Comparison of ENCODE assay signal across 8 cellular contexts in genomic region chr21:32653326-32653901, GRCh38. TPM values are rescaled to one million over a fixed set of nuclear protein-coding genes. Genes with fewer than 3 reads are reported as not detected.
DNase-seq lines count a peak whose midpoint lies in the region; ATAC-seq, FAIRE-seq and TF ChIP-seq lines count a peak whose summit lies in the region.

No MANE protein-coding gene starts in this region.

- no peak overlapping the region for H2AFZ ChIP-seq in IMR-90 (replicated peaks; ENCODE audit: low read length, poor library complexity)

- POLR2A ChIA-PET in IMR-90 (lab: Charles Lee; ENCODE audit: unreplicated experiment): no interaction called here

- dilution Hi-C loops in IMR-90 (cut with HindIII; ENCODE audit: low sequenced_read_pairs, unreplicated experiment): no loop called here

- TF ChIP-seq CTCF in heart right ventricle (IDR thresholded peaks at IDR 0.05) (peak in 8 of 9 donors; percentile 10 to 62 (median 56)), IMR-90 (conservative IDR thresholded peaks at IDR 0.05; ENCODE audit: low read depth, low read length) (peak; percentile 53), esophagus squamous epithelium (IDR thresholded peaks at IDR 0.05) (peak; percentile 9 to 59 (median 39))

- ATAC-seq in heart right ventricle (no peak), Right ventricle myocardium inferior (no peak), IMR-90 (ENCODE audit: low read depth) (peak; percentile 35; the same call in 1 of the 2 replicates), HG02642 (IDR thresholded peaks at IDR 0.05; ENCODE audit: poor library complexity, unreplicated experiment) (no peak), HG02623 (IDR thresholded peaks at IDR 0.05; ENCODE audit: unreplicated experiment) (no peak)

- H3K23ac ChIP-seq in IMR-90 (ENCODE audit: low read depth, low read length): no peak overlapping the region

- FAIRE-seq in small intestine (lab: Jason Lieb, UNC): no peak

- no peaks in the 10 kb centered on the region for H4K20me1 ChIP-seq in IMR-90 (ENCODE audit: insufficient read depth, low read length)

- H3K4ac ChIP-seq in IMR-90 (ENCODE audit: low read depth, low read length): no peak overlapping the region

- H2BK20ac ChIP-seq in IMR-90 (ENCODE audit: low read depth, low read length): no peak overlapping the region

- H3K9ac ChIP-seq in IMR-90 (ENCODE audit: low read depth, low read length): no peak overlapping the region

- peak; percentile 60 for TF ChIP-seq RAD21 in IMR-90 (IDR thresholded peaks at IDR 0.05; ENCODE audit: low read length)

- no peak overlapping the region for H2AK5ac ChIP-seq in IMR-90 (ENCODE audit: low read depth, low read length)

- TF ChIP-seq POLR2A in IMR-90 (IDR thresholded peaks at IDR 0.05; ENCODE audit: low read depth, low read length) (no peak), esophagus squamous epithelium (IDR thresholded peaks at IDR 0.05) (no peak)

- H3K9me3 ChIP-seq in heart right ventricle: no peaks in the 10 kb centered on the region
- H3K9me3 ChIP-seq in IMR-90 (ENCODE audit: control insufficient read depth, insufficient read depth, low read length): no peaks in the 10 kb centered on the region
- no peaks in the 10 kb centered on the region for H3K9me3 ChIP-seq in esophagus squamous epithelium
- no peaks in the 10 kb centered on the region for H3K9me3 ChIP-seq in small intestine (ENCODE audit: control insufficient read depth, low read depth)

- no peak overlapping the region for H2BK15ac ChIP-seq in IMR-90 (ENCODE audit: low read depth, low read length)

- no peak overlapping the region for H2BK120ac ChIP-seq in IMR-90 (ENCODE audit: low read depth, low read length)

- H3K4me3 ChIP-seq in heart right ventricle: no peak overlapping the region
- no peak overlapping the region for H3K4me3 ChIP-seq in IMR-90 (ENCODE audit: insufficient read depth, low read depth, low read length)
- H3K4me3 ChIP-seq in esophagus squamous epithelium: no peak overlapping the region
- H3K4me3 ChIP-seq in small intestine (ENCODE audit: low read depth in 1 of 2, low read length in 2 of 2): no peak overlapping the region

- no peak overlapping the region for H4K8ac ChIP-seq in IMR-90 (ENCODE audit: low read depth in 2 of 2, low read length in 2 of 2)

- H3K14ac ChIP-seq in IMR-90 (replicated peaks; ENCODE audit: low read depth, low read length): no peak overlapping the region

- CTCF ChIA-PET in IMR-90 (lab: Yijun Ruan, JAX): interaction anchor here (0.6 kb wide), 1 partner anchor 213 kb away, joined by 3 read pairs; no protein-coding TSS in a partner anchor

- H3K27ac ChIP-seq in heart right ventricle: no peak overlapping the region
- H3K27ac ChIP-seq in IMR-90 (ENCODE audit: insufficient read depth, low read length): no peak overlapping the region
- no peak overlapping the region for H3K27ac ChIP-seq in esophagus squamous epithelium
- H3K27ac ChIP-seq in small intestine (ENCODE audit: low read depth in 1 of 2, low read length in 1 of 2): no peak overlapping the region

- WGBS in heart right ventricle, 2 donors: 91 to 93% methylated on average over 2 of the region's 2 CpGs
- WGBS in IMR-90 (ENCODE audit: extremely low coverage in 2 of 2, insufficient read length in 1 of 2), 2 experiments: no CpG with 5 or more reads among the region's 2 CpGs
- 86 to 91% methylated on average over 2 of the region's 2 CpGs for WGBS in esophagus squamous epithelium, 2 donors
- 57 to 80% (median 61%) methylated on average over 2 of the region's 2 CpGs for WGBS in small intestine, 3 donors

- no peak overlapping the region for H3K18ac ChIP-seq in IMR-90 (ENCODE audit: low read depth, low read length)

- no peaks in the 10 kb centered on the region for H3K9me1 ChIP-seq in IMR-90 (ENCODE audit: insufficient read depth, low read length)

- BruUV-seq in IMR-90 (replicated peaks; lab: Mats Ljungman, UMichigan): no TSS peak

- DNase-seq in heart right ventricle (no peak), Right ventricle myocardium inferior (ENCODE audit: missing footprints) (no peak), IMR-90 (peak; percentile 10), T-helper 9 cell (peak; percentile 2), esophagus squamous epithelium (lab: John Stamatoyannopoulos, UW) (no peak), small intestine (peak; percentile 68)

- no peak overlapping the region for H2AK9ac ChIP-seq in IMR-90 (replicated peaks; ENCODE audit: low read depth, low read length, poor library complexity)

- no peaks in the 10 kb centered on the region for H3K4me1 ChIP-seq in heart right ventricle
- no peaks in the 10 kb centered on the region for H3K4me1 ChIP-seq in IMR-90 (ENCODE audit: control insufficient read depth, insufficient read depth, low read length)
- no peaks in the 10 kb centered on the region for H3K4me1 ChIP-seq in esophagus squamous epithelium
- H3K4me1 ChIP-seq in small intestine (ENCODE audit: control insufficient read depth in 2 of 2, insufficient read depth in 1 of 2, low read depth in 1 of 2, low read length in 1 of 2): no peaks in the 10 kb centered on the region

- H3K36me3 ChIP-seq in heart right ventricle: peaks cover 0 to 93% (median 13%) of the 10 kb centered on the region in 9 donors
- H3K36me3 ChIP-seq in IMR-90 (ENCODE audit: control insufficient read depth, insufficient read depth, low read length): peaks cover 8% of the 10 kb centered on the region; the same call in 1 of the 2 replicates
- H3K36me3 ChIP-seq in esophagus squamous epithelium: peaks cover 0 to 75% (median 17%) of the 10 kb centered on the region in 3 donors
- H3K36me3 ChIP-seq in small intestine (ENCODE audit: control insufficient read depth in 2 of 2, insufficient read depth in 2 of 2, low read length in 2 of 2): peaks cover 2 to 8% of the 10 kb centered on the region in 2 donors

- no peak overlapping the region for H2BK5ac ChIP-seq in IMR-90 (ENCODE audit: low read depth, low read length, poor library complexity, severe bottlenecking)

- no peak overlapping the region for H4K5ac ChIP-seq in IMR-90 (ENCODE audit: low read depth, low read length)

- in situ Hi-C loops in IMR-90 (cut with MboI; ENCODE audit: low sequenced_read_pairs): loop anchor here (10.0 kb wide), 1 partner anchor 171 kb away; no protein-coding TSS in a partner anchor

- H3K56ac ChIP-seq in IMR-90 (ENCODE audit: extremely low read depth, insufficient read depth, low read length): no peak overlapping the region

- no peak overlapping the region for H3K4me2 ChIP-seq in IMR-90 (ENCODE audit: low read depth, low read length)

- no peak overlapping the region for H4K91ac ChIP-seq in IMR-90 (ENCODE audit: insufficient read depth, low read depth, low read length)

- H3K27me3 ChIP-seq in heart right ventricle (no peaks in the 10 kb centered on the region), IMR-90 (ENCODE audit: control insufficient read depth, insufficient read depth, low read length) (no peaks in the 10 kb centered on the region), esophagus squamous epithelium (no peaks in the 10 kb centered on the region), small intestine (ENCODE audit: control insufficient read depth in 2 of 2, insufficient read depth in 2 of 2, low read length in 2 of 2) (no peaks in the 10 kb centered on the region)

- no peaks in the 10 kb centered on the region for H3K79me1 ChIP-seq in IMR-90 (ENCODE audit: low read depth in 1 of 2, low read length in 2 of 2)

- intact Hi-C loops in heart right ventricle (cut with DNase I): loop anchor here in 7 of 10 donors (2.0 to 10.0 kb wide), 3 partner anchors 171 to 174 kb away; no protein-coding TSS in a partner anchor
- intact Hi-C loops in Right ventricle myocardium inferior (cut with DNase I): loop anchor here (5.0 kb wide), 1 partner anchor 174 kb away; no protein-coding TSS in a partner anchor
- intact Hi-C loops in IMR-90 (cut with micrococcal nuclease): loop anchor here (1.0 to 10.0 kb wide), 3 partner anchors 74 to 331 kb away; partner anchors contain the start of gene SYNJ1
- intact Hi-C loops in esophagus squamous epithelium (cut with DNase I): no loop called here

TF ChIP-seq in IMR-90, 13 proteins besides CTCF, POLR2A, EP300 and RAD21:
- peak; percentile 27; the same call in 1 of the 2 replicates for TF ChIP-seq SMC3 (IDR thresholded peaks at IDR 0.05; ENCODE audit: low read depth, low read length)
- TF ChIP-seq CEBPB (IDR thresholded peaks at IDR 0.05; ENCODE audit: low read depth, low read length): no peak

RNA-seq across cellular contexts. Expression of gene CFAP298, which starts 41.2 kb away (rescaled TPM):
- total RNA-seq in heart right ventricle (10 to 100 TPM; 15.8 to 23.7 (median 21.6) TPM), Right ventricle myocardium inferior (18.4 TPM), IMR-90 (2012; rRNA removed) (8.1 and 16.1 TPM in 2 replicates), esophagus squamous epithelium (10 to 100 TPM; 24.2 to 34.8 (median 28.2) TPM)
- polyA plus RNA-seq in heart right ventricle (10 to 100 TPM; 30.6 to 40.6 TPM), IMR-90 (2012; rRNA removed) (25.7 and 28.1 TPM in 2 replicates), small intestine (10 to 100 TPM; 29.5 to 42.3 (median 32.2) TPM)
- polyA plus RNA-seq in IMR-90 (2012; cell fraction: cytosol; rRNA removed): 18.2 and 22.3 TPM in 2 replicates
- polyA plus RNA-seq in IMR-90 (2012; cell fraction: nucleus; rRNA removed; ENCODE audit: low replicate concordance): 17.4 and 29.5 TPM in 2 replicates

Comparison
In these comparisons a context has a peak if more than half of its experiments do, and no peak if none do; other contexts are left out.
1. DNase-seq: peak in IMR-90 (single experiment), T-helper 9 cell (single experiment) and small intestine (single experiment); none in heart right ventricle (0 of 2), Right ventricle myocardium inferior (single experiment) and esophagus squamous epithelium (single experiment).
2. Peak in every context shown above with its lines, with median percentiles within 50 percentile points of each other: CTCF ChIP-seq.